ENCODE assay signal across 23 cellular contexts in the genomic region with DNA sequence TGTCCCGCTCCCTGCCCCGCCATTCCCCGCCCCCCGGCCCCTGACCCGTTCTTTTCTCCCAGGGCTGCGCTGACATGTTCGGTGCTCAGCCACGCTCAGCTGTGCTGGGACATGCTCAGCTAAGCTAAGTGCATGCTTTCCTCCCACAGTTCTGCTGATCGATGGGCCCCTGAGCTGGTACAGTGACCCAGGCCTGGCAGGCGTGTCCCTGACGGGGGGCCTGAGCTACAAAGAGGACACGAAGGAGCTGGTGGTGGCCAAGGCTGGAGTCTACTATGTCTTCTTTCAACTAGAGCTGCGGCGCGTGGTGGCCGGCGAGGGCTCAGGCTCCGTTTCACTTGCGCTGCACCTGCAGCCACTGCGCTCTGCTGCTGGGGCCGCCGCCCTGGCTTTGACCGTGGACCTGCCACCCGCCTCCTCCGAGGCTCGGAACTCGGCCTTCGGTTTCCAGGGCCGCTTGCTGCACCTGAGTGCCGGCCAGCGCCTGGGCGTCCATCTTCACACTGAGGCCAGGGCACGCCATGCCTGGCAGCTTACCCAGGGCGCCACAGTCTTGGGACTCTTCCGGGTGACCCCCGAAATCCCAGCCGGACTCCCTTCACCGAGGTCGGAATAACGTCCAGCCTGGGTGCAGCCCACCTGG. TPM values are rescaled to one million over a fixed set of nuclear protein-coding genes. Genes with fewer than 3 reads are reported as not detected.
A peak's percentile ranks its signal among the peaks of the same experiment; 100 is the strongest.
DNase-seq lines count a peak whose midpoint lies in the region; ATAC-seq and TF ChIP-seq lines count a peak whose summit lies in the region.
"Had no signal": no experiment of that assay in that cellular context is flagged by ENCODE, and none has a peak within 500 bp of the region (broad histone marks: within the 10 kb centered on the region; RNA-seq: fewer than 3 reads in every experiment).

No MANE protein-coding gene starts in this region.

- H3K27me3 ChIP-seq in GM06990 (replicated peaks; ENCODE audit: control insufficient read depth, insufficient read depth, low read length) (no peaks in the 10 kb centered on the region), Karpas-422 (ENCODE audit: low read length) (no peaks in the 10 kb centered on the region), neuronal stem cell (ENCODE audit: control insufficient read depth in 3 of 3, insufficient read depth in 3 of 3, low read depth in 1 of 3, low read length in 3 of 3) (peaks cover 18 to 42% (median 32%) of the 10 kb centered on the region in 3 experiments)

- no peak for DNase-seq in GM06990 (ENCODE audit: extremely low read depth, insufficient read length)
- peak; percentile 36 for DNase-seq in Karpas-422
- DNase-seq in neuronal stem cell (ENCODE audit: low spot score) = no peak
- no peak for DNase-seq in Kasumi-1 (lab: John Stamatoyannopoulos, UW)
- DNase-seq: activated CD8-positive, alpha-beta memory T cell treated with anti-CD3 and anti-CD28 coated beads for 24 hours; activated naive CD8-positive, alpha-beta T cell treated with anti-CD3 and anti-CD28 coated beads, Interleukin-2, amount 10 ng/mL, durations not matched to agents 7 days and 5 days; GDM1; NCI-H526; stimulated activated CD4-positive, alpha-beta T cell treated with anti-CD3 and anti-CD28 coated beads, Interleukin-15, amount 100 ng/mL, for 24 hours; stimulated activated naive CD4-positive, alpha-beta T cell treated with Interleukin-2 at 50 U/mL for 16 hours had no signal

- H2AFZ ChIP-seq in Karpas-422 (ENCODE audit: low read length) (no peak overlapping the region), neuronal stem cell (ENCODE audit: low read length) (peak overlapping the region; percentile 62)

- ATAC-seq in HG03521 (IDR thresholded peaks at IDR 0.05; ENCODE audit: unreplicated experiment) = no peak
- ATAC-seq in HG03139 (IDR thresholded peaks at IDR 0.05; ENCODE audit: unreplicated experiment) = no peak
- no peak for ATAC-seq in HG02759 (IDR thresholded peaks at IDR 0.05; ENCODE audit: unreplicated experiment)
- ATAC-seq: esophagus mucosa; natural killer cell treated with Interleukin-12 subunit alpha and Interleukin-12 subunit beta and Interleukin-15 and Interleukin-18, amount 100 ng/mL, for 72 hours had no signal

- H3K79me2 ChIP-seq in Karpas-422 (ENCODE audit: low read length) = no peaks in the 10 kb centered on the region

- peak overlapping the region; percentile 79 for H2AK5ac ChIP-seq in neuronal stem cell (ENCODE audit: low read depth, low read length)

- no peaks in the 10 kb centered on the region for H3K9me2 ChIP-seq in Karpas-422 (replicated peaks; ENCODE audit: insufficient read depth, low read length)

- H3K9ac ChIP-seq in Karpas-422 (ENCODE audit: low read length) (no peak overlapping the region), neuronal stem cell (ENCODE audit: low read depth, low read length, poor library complexity) (no peak overlapping the region)

- peak overlapping the region; percentile 26 for H2BK15ac ChIP-seq in neuronal stem cell (ENCODE audit: low read length)

- H4K20me1 ChIP-seq in Karpas-422 (ENCODE audit: insufficient read depth, low read depth, low read length) = no peaks in the 10 kb centered on the region

- H3K4me1 ChIP-seq in Karpas-422 (ENCODE audit: low read length) (peaks cover 60% of the 10 kb centered on the region), neuronal stem cell (ENCODE audit: control insufficient read depth in 2 of 2, insufficient read depth in 1 of 2, low read depth in 1 of 2, low read length in 2 of 2) (peaks cover 7 to 18% of the 10 kb centered on the region in 2 donors)

- H3K36me3 ChIP-seq in GM06990 (ENCODE audit: control insufficient read depth, insufficient read depth, low read length) = peaks cover 14% of the 10 kb centered on the region
- H3K36me3 ChIP-seq in Karpas-422 (ENCODE audit: insufficient read depth, low read length) = no peaks in the 10 kb centered on the region
- H3K36me3 ChIP-seq in neuronal stem cell (replicated peaks in 1 of 2; ENCODE audit: control insufficient read depth in 2 of 2, insufficient read depth in 2 of 2, low read length in 2 of 2) = no peaks in the 10 kb centered on the region

- H4K91ac ChIP-seq in neuronal stem cell (ENCODE audit: low read depth, low read length, poor library complexity) = no peak overlapping the region

- 0 out of 2 replicates have a peak overlapping the region, but pooled peaks have one; percentile 4 for H3K4me3 ChIP-seq in GM06990 (replicated peaks; ENCODE audit: low read depth, low read length)
- no peak overlapping the region for H3K4me3 ChIP-seq in Karpas-422 (ENCODE audit: low read length)
- H3K4me3 ChIP-seq in iPS-11a (ENCODE audit: low read depth, low read length) = peak overlapping the region; percentile 1
- no peak overlapping the region for H3K4me3 ChIP-seq in neuronal stem cell (ENCODE audit: low read length in 2 of 2)
- H3K4me3 ChIP-seq: HAP-1, tibial nerve had no signal

- H3K9me3 ChIP-seq in Karpas-422 (ENCODE audit: low read length) (no peaks in the 10 kb centered on the region), neuronal stem cell (replicated peaks in 1 of 2; ENCODE audit: control insufficient read depth in 2 of 2, insufficient read depth in 1 of 2, low read depth in 1 of 2, low read length in 2 of 2) (peaks cover 0 to 3% of the 10 kb centered on the region in 2 donors)
- H3K9me3 ChIP-seq: HAP-1, tibial nerve had no signal

- peak overlapping the region; percentile 80 for H3K18ac ChIP-seq in neuronal stem cell (ENCODE audit: low read length)

- H3K27ac ChIP-seq in Karpas-422 (ENCODE audit: low read length) (no peak overlapping the region), neuronal stem cell (replicated peaks; ENCODE audit: low read length) (no peak overlapping the region)
- H3K27ac ChIP-seq: C4-2B, tibial nerve had no signal

- no peak for TF ChIP-seq CTCF in GM06990 (IDR thresholded peaks at IDR 0.05; ENCODE audit: insufficient read depth, low read length, poor library complexity, severe bottlenecking)

- H4K8ac ChIP-seq in neuronal stem cell (ENCODE audit: low read depth, low read length) = peak overlapping the region; percentile 43

- H3K4me2 ChIP-seq in Karpas-422 (ENCODE audit: low read depth, low read length, poor library complexity, severe bottlenecking) (no peak overlapping the region), neuronal stem cell (ENCODE audit: insufficient read depth, low read length, poor library complexity, severe bottlenecking) (peak overlapping the region; percentile 40)

- H2BK5ac ChIP-seq in neuronal stem cell (ENCODE audit: low read length) = no peak overlapping the region

- H3K79me1 ChIP-seq in neuronal stem cell (ENCODE audit: low read depth, low read length) = no peaks in the 10 kb centered on the region

- H3K4ac ChIP-seq in neuronal stem cell (ENCODE audit: low read length) = no peak overlapping the region

- WGBS in neuronal stem cell (ENCODE audit: extremely low coverage in 2 of 2, insufficient read length in 2 of 2, insufficient replicate concordance in 1 of 2), 2 donors = no CpG with 5 or more reads among the region's 40 CpGs

- no peak overlapping the region for H2BK12ac ChIP-seq in neuronal stem cell (ENCODE audit: low read length)

- H3K23ac ChIP-seq in neuronal stem cell (ENCODE audit: low read depth, low read length, poor library complexity) = peak overlapping the region; percentile 43

- H2BK120ac ChIP-seq in neuronal stem cell (ENCODE audit: low read depth, low read length) = no peak overlapping the region

- H3K14ac ChIP-seq in neuronal stem cell (ENCODE audit: low read length) = peak overlapping the region; percentile 82

RNA-seq across cellular contexts. Expression of gene TNFSF9, which starts 3.7 kb away (rescaled TPM):
- 10.3 and 14.5 TPM in 2 replicates for total RNA-seq in Karpas-422 (2014; rRNA removed; shearing (Covaris generic); ENCODE audit: low replicate concordance)
- 1.5 TPM for polyA plus RNA-seq in neuronal stem cell (2013, experiment 1 of 2)
- polyA plus RNA-seq in neuronal stem cell (2013, experiment 2 of 2) = 1.8 TPM

RNA-seq across cellular contexts. Expression of gene TUBB4A, which starts 32.5 kb away (rescaled TPM):
- 0.45 and 0.83 TPM in 2 replicates for total RNA-seq in Karpas-422 (2014; rRNA removed; shearing (Covaris generic); ENCODE audit: low replicate concordance)
- 30.8 TPM for polyA plus RNA-seq in neuronal stem cell (2013, experiment 1 of 2)
- polyA plus RNA-seq in neuronal stem cell (2013, experiment 2 of 2) = 30.4 TPM
- total RNA-seq: dermis microvascular lymphatic vessel endothelial cell, LHCN-M2 had no signal

RNA-seq across cellular contexts. Expression of gene DENND1C, which starts 53.0 kb away (rescaled TPM):
- total RNA-seq in Karpas-422 (2014; rRNA removed; shearing (Covaris generic); ENCODE audit: low replicate concordance) = 19.2 and 32.0 TPM in 2 replicates
- 0.61 TPM for polyA plus RNA-seq in neuronal stem cell (2013, experiment 1 of 2)
- polyA plus RNA-seq in neuronal stem cell (2013, experiment 2 of 2) = 0.60 TPM
- total RNA-seq: dermis microvascular lymphatic vessel endothelial cell, LHCN-M2, SK-MEL-5 had no signal

RNA-seq across cellular contexts. Expression of gene CD70, which starts 56.4 kb away (rescaled TPM):
- 10.4 and 12.6 TPM in 2 replicates for total RNA-seq in Karpas-422 (2014; rRNA removed; shearing (Covaris generic); ENCODE audit: low replicate concordance)
- polyA plus RNA-seq in neuronal stem cell (2013, experiment 1 of 2) = 0.88 TPM
- polyA plus RNA-seq in neuronal stem cell (2013, experiment 2 of 2) = 0.91 TPM
- total RNA-seq: dermis microvascular lymphatic vessel endothelial cell, esophagus mucosa, mesenteric fat pad, SK-MEL-5 had no signal

Comparison
In these comparisons a context has a peak if more than half of its experiments do, and no peak if none do; other contexts are left out.
1. H3K4me3 ChIP-seq: peak in GM06990 (single experiment) and iPS-11a (single experiment); none in Karpas-422 (single experiment) and neuronal stem cell (0 of 2).